In the genomic region with DNA sequence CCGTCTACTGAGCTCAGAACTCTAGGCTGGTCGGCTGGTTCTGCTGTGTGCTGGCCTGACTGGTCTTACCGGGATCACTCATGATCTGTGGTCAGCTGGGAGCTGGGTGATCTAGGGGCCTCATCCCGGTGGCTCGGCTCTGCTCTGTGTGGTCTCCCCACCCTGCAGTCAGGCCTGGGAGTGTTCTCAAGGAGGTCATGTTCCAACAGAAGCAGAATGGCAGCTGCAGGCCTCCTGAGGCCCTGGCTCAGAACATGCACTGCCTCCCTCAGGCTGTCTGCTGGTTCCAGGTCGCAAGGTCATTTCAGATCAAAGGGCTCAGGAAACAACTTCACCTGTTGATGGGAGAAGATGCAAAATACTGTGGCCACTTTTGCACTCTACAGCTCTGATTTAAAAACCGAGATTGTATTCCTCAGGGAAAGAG, we compare ENCODE assay signal across 1 cellular context.
TF ChIP-seq lines count a peak whose summit lies in the region.

No MANE protein-coding gene starts in this region.

TF ChIP-seq in HepG2, 621 proteins besides CTCF, POLR2A, EP300 and RAD21 (continued from another document and continues in another):
- no peak for TF ChIP-seq ZNF678 (CRISPR knock-in tag; IDR thresholded peaks at IDR 0.05)
- peak; percentile 74; the same call in 1 of the 2 replicates for TF ChIP-seq ELF3 (CRISPR knock-in tag; IDR thresholded peaks at IDR 0.05)
- TF ChIP-seq JDP2 (CRISPR knock-in tag; IDR thresholded peaks at IDR 0.05; ENCODE audit: borderline replicate concordance): no peak
- no peak for TF ChIP-seq ZNF703 (CRISPR knock-in tag; IDR thresholded peaks at IDR 0.05; ENCODE audit: borderline replicate concordance)
- TF ChIP-seq CEBPB (IDR thresholded peaks at IDR 0.05; ENCODE audit: borderline replicate concordance, low read depth, low read length): no peak
- TF ChIP-seq ZNF619 (CRISPR knock-in tag; IDR thresholded peaks at IDR 0.05): peak; percentile 85
- TF ChIP-seq ZC3H4 (CRISPR knock-in tag; IDR thresholded peaks at IDR 0.05; ENCODE audit: borderline replicate concordance): no peak
- no peak for TF ChIP-seq ASH2L (IDR thresholded peaks at IDR 0.05; ENCODE audit: insufficient read length, low read depth, low read length)
- no peak for TF ChIP-seq NFE2 (CRISPR knock-in tag; IDR thresholded peaks at IDR 0.05)
- TF ChIP-seq ETV5 (CRISPR knock-in tag; IDR thresholded peaks at IDR 0.05; ENCODE audit: borderline replicate concordance): peak; percentile 88
- no peak for TF ChIP-seq ZSCAN12 (CRISPR knock-in tag; IDR thresholded peaks at IDR 0.05)
- TF ChIP-seq, protein P1, sequence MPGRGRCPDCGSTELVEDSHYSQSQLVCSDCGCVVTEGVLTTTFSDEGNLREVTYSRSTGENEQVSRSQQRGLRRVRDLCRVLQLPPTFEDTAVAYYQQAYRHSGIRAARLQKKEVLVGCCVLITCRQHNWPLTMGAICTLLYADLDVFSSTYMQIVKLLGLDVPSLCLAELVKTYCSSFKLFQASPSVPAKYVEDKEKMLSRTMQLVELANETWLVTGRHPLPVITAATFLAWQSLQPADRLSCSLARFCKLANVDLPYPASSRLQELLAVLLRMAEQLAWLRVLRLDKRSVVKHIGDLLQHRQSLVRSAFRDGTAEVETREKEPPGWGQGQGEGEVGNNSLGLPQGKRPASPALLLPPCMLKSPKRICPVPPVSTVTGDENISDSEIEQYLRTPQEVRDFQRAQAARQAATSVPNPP (CRISPR knock-in tag; IDR thresholded peaks at IDR 0.05): no peak
- TF ChIP-seq ZNF724P (CRISPR knock-in tag; IDR thresholded peaks at IDR 0.05; ENCODE audit: borderline replicate concordance): 0 out of 2 replicates have a peak, but pooled peaks have one; percentile 49
- no peak for TF ChIP-seq ZFAT (CRISPR knock-in tag; conservative IDR thresholded peaks at IDR 0.05)
- peak; percentile 97 for TF ChIP-seq ZNF292 (CRISPR knock-in tag; IDR thresholded peaks at IDR 0.05; ENCODE audit: borderline replicate concordance, low read depth)
- TF ChIP-seq TOE1 (CRISPR knock-in tag; IDR thresholded peaks at IDR 0.05): no peak
- peak; percentile 76 for TF ChIP-seq ISL2 (CRISPR knock-in tag; IDR thresholded peaks at IDR 0.05)
- TF ChIP-seq BRD4 (CRISPR knock-in tag; IDR thresholded peaks at IDR 0.05): 0 out of 2 replicates have a peak, but pooled peaks have one; percentile 61
- no peak for TF ChIP-seq ZZZ3 (CRISPR knock-in tag; IDR thresholded peaks at IDR 0.05; ENCODE audit: borderline replicate concordance)
- no peak for TF ChIP-seq ZFP82 (CRISPR knock-in tag; IDR thresholded peaks at IDR 0.05; ENCODE audit: borderline replicate concordance)
- TF ChIP-seq KDM4B (CRISPR knock-in tag; IDR thresholded peaks at IDR 0.05): 0 out of 2 replicates have a peak, but pooled peaks have one; percentile 36
- no peak for TF ChIP-seq NBN (conservative IDR thresholded peaks at IDR 0.05)
- TF ChIP-seq, protein P2, sequence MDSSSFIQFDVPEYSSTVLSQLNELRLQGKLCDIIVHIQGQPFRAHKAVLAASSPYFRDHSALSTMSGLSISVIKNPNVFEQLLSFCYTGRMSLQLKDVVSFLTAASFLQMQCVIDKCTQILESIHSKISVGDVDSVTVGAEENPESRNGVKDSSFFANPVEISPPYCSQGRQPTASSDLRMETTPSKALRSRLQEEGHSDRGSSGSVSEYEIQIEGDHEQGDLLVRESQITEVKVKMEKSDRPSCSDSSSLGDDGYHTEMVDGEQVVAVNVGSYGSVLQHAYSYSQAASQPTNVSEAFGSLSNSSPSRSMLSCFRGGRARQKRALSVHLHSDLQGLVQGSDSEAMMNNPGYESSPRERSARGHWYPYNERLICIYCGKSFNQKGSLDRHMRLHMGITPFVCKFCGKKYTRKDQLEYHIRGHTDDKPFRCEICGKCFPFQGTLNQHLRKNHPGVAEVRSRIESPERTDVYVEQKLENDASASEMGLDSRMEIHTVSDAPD (CRISPR knock-in tag; IDR thresholded peaks at IDR 0.05): no peak
- TF ChIP-seq ZIK1 (CRISPR knock-in tag; IDR thresholded peaks at IDR 0.05; ENCODE audit: borderline replicate concordance, low read depth): no peak
- TF ChIP-seq FOSL2 (CRISPR knock-in tag; IDR thresholded peaks at IDR 0.05): peak; percentile 43; the same call in 1 of the 2 replicates
- TF ChIP-seq, protein P3, sequence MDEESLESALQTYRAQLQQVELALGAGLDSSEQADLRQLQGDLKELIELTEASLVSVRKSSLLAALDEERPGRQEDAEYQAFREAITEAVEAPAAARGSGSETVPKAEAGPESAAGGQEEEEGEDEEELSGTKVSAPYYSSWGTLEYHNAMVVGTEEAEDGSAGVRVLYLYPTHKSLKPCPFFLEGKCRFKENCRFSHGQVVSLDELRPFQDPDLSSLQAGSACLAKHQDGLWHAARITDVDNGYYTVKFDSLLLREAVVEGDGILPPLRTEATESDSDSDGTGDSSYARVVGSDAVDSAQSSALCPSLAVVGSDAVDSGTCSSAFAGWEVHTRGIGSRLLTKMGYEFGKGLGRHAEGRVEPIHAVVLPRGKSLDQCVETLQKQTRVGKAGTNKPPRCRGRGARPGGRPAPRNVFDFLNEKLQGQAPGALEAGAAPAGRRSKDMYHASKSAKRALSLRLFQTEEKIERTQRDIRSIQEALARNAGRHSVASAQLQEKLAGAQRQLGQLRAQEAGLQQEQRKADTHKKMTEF (CRISPR knock-in tag; IDR thresholded peaks at IDR 0.05): no peak
- no peak for TF ChIP-seq CENPT (CRISPR knock-in tag; IDR thresholded peaks at IDR 0.05; ENCODE audit: low read depth)
- TF ChIP-seq, protein P4, sequence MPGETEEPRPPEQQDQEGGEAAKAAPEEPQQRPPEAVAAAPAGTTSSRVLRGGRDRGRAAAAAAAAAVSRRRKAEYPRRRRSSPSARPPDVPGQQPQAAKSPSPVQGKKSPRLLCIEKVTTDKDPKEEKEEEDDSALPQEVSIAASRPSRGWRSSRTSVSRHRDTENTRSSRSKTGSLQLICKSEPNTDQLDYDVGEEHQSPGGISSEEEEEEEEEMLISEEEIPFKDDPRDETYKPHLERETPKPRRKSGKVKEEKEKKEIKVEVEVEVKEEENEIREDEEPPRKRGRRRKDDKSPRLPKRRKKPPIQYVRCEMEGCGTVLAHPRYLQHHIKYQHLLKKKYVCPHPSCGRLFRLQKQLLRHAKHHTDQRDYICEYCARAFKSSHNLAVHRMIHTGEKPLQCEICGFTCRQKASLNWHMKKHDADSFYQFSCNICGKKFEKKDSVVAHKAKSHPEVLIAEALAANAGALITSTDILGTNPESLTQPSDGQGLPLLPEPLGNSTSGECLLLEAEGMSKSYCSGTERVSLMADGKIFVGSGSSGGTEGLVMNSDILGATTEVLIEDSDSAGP (CRISPR knock-in tag; IDR thresholded peaks at IDR 0.05; ENCODE audit: borderline replicate concordance): peak; percentile 42; the same call in 1 of the 2 replicates
- no peak for TF ChIP-seq ZNF138 (CRISPR knock-in tag; IDR thresholded peaks at IDR 0.05; ENCODE audit: low read depth)
- TF ChIP-seq, protein P5, sequence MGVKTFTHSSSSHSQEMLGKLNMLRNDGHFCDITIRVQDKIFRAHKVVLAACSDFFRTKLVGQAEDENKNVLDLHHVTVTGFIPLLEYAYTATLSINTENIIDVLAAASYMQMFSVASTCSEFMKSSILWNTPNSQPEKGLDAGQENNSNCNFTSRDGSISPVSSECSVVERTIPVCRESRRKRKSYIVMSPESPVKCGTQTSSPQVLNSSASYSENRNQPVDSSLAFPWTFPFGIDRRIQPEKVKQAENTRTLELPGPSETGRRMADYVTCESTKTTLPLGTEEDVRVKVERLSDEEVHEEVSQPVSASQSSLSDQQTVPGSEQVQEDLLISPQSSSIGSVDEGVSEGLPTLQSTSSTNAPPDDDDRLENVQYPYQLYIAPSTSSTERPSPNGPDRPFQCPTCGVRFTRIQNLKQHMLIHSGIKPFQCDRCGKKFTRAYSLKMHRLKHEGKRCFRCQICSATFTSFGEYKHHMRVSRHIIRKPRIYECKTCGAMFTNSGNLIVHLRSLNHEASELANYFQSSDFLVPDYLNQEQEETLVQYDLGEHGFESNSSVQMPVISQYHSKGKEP (CRISPR knock-in tag; IDR thresholded peaks at IDR 0.05): 0 out of 2 replicates have a peak, but pooled peaks have one; percentile 21
- TF ChIP-seq SALL1 (CRISPR knock-in tag; IDR thresholded peaks at IDR 0.05): peak; percentile 87
- peak; percentile 44; the same call in 1 of the 2 replicates for TF ChIP-seq ZNF33B (CRISPR knock-in tag; IDR thresholded peaks at IDR 0.05)
- TF ChIP-seq ZNF556 (CRISPR knock-in tag; IDR thresholded peaks at IDR 0.05; ENCODE audit: borderline replicate concordance): peak; percentile 24; the same call in 1 of the 2 replicates
- TF ChIP-seq ZBTB1 (CRISPR knock-in tag; IDR thresholded peaks at IDR 0.05; ENCODE audit: borderline replicate concordance): no peak
- no peak for TF ChIP-seq RFX3 (CRISPR knock-in tag; IDR thresholded peaks at IDR 0.05)
- TF ChIP-seq, protein P6, sequence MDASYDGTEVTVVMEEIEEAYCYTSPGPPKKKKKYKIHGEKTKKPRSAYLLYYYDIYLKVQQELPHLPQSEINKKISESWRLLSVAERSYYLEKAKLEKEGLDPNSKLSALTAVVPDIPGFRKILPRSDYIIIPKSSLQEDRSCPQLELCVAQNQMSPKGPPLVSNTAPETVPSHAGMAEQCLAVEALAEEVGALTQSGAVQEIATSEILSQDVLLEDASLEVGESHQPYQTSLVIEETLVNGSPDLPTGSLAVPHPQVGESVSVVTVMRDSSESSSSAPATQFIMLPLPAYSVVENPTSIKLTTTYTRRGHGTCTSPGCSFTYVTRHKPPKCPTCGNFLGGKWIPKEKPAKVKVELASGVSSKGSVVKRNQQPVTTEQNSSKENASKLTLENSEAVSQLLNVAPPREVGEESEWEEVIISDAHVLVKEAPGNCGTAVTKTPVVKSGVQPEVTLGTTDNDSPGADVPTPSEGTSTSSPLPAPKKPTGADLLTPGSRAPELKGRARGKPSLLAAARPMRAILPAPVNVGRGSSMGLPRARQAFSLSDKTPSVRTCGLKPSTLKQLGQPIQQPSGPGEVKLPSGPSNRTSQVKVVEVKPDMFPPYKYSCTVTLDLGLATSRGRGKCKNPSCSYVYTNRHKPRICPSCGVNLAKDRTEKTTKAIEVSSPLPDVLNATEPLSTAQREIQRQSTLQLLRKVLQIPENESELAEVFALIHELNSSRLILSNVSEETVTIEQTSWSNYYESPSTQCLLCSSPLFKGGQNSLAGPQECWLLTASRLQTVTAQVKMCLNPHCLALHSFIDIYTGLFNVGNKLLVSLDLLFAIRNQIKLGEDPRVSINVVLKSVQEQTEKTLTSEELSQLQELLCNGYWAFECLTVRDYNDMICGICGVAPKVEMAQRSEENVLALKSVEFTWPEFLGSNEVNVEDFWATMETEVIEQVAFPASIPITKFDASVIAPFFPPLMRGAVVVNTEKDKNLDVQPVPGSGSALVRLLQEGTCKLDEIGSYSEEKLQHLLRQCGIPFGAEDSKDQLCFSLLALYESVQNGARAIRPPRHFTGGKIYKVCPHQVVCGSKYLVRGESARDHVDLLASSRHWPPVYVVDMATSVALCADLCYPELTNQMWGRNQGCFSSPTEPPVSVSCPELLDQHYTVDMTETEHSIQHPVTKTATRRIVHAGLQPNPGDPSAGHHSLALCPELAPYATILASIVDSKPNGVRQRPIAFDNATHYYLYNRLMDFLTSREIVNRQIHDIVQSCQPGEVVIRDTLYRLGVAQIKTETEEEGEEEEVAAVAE (CRISPR knock-in tag; IDR thresholded peaks at IDR 0.05; ENCODE audit: borderline replicate concordance): no peak
- TF ChIP-seq ZNF446 (CRISPR knock-in tag; IDR thresholded peaks at IDR 0.05): no peak
- no peak for TF ChIP-seq RNF2 (conservative IDR thresholded peaks at IDR 0.05; ENCODE audit: low read depth)
- 0 out of 2 replicates have a peak, but pooled peaks have one; percentile 50 for TF ChIP-seq SIX4 (CRISPR knock-in tag; IDR thresholded peaks at IDR 0.05)
- peak; percentile 54 for TF ChIP-seq TEAD3 (CRISPR knock-in tag; optimal IDR thresholded peaks at IDR 0.05; ENCODE audit: borderline replicate concordance)
- TF ChIP-seq PTBP1 (IDR thresholded peaks at IDR 0.05; ENCODE audit: low read depth, low read length, poor library complexity, severe bottlenecking): no peak
- TF ChIP-seq AGO2 (optimal IDR thresholded peaks at IDR 0.05; ENCODE audit: low read depth, low read length): no peak
- no peak for TF ChIP-seq SMC3 (IDR thresholded peaks at IDR 0.05; ENCODE audit: low read length)
- TF ChIP-seq IRX3 (CRISPR knock-in tag; IDR thresholded peaks at IDR 0.05; ENCODE audit: borderline replicate concordance, low read depth): no peak
- no peak; the same call in 1 of the 2 replicates for TF ChIP-seq SMAD3 (CRISPR knock-in tag; IDR thresholded peaks at IDR 0.05)
- no peak for TF ChIP-seq HNRNPL (IDR thresholded peaks at IDR 0.05; ENCODE audit: low read depth, low read length)
- no peak for TF ChIP-seq ZNF563 (CRISPR knock-in tag; IDR thresholded peaks at IDR 0.05)
- TF ChIP-seq ZNF776 (CRISPR knock-in tag; IDR thresholded peaks at IDR 0.05): no peak
- TF ChIP-seq, protein P7, sequence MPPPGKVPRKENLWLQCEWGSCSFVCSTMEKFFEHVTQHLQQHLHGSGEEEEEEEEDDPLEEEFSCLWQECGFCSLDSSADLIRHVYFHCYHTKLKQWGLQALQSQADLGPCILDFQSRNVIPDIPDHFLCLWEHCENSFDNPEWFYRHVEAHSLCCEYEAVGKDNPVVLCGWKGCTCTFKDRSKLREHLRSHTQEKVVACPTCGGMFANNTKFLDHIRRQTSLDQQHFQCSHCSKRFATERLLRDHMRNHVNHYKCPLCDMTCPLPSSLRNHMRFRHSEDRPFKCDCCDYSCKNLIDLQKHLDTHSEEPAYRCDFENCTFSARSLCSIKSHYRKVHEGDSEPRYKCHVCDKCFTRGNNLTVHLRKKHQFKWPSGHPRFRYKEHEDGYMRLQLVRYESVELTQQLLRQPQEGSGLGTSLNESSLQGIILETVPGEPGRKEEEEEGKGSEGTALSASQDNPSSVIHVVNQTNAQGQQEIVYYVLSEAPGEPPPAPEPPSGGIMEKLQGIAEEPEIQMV (CRISPR knock-in tag; IDR thresholded peaks at IDR 0.05; ENCODE audit: low read depth): no peak
- TF ChIP-seq, protein P8, sequence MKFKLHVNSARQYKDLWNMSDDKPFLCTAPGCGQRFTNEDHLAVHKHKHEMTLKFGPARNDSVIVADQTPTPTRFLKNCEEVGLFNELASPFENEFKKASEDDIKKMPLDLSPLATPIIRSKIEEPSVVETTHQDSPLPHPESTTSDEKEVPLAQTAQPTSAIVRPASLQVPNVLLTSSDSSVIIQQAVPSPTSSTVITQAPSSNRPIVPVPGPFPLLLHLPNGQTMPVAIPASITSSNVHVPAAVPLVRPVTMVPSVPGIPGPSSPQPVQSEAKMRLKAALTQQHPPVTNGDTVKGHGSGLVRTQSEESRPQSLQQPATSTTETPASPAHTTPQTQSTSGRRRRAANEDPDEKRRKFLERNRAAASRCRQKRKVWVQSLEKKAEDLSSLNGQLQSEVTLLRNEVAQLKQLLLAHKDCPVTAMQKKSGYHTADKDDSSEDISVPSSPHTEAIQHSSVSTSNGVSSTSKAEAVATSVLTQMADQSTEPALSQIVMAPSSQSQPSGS (CRISPR knock-in tag; IDR thresholded peaks at IDR 0.05): peak; percentile 53; the same call in 1 of the 2 replicates
- no peak for TF ChIP-seq ZNF660 (CRISPR knock-in tag; IDR thresholded peaks at IDR 0.05; ENCODE audit: borderline replicate concordance, low read depth)
- peak; percentile 15; the same call in 1 of the 2 replicates for TF ChIP-seq CBX5 (CRISPR knock-in tag; IDR thresholded peaks at IDR 0.05; ENCODE audit: borderline replicate concordance)
